Comparison of ENCODE assay signal across 8 cellular contexts in genomic region chr1:2199042-2199810, GRCh38. TPM values are rescaled to one million over a fixed set of nuclear protein-coding genes. Genes with fewer than 3 reads are reported as not detected.
A peak's percentile ranks its signal among the peaks of the same experiment; 100 is the strongest.
DNase-seq lines count a peak whose midpoint lies in the region; ATAC-seq, FAIRE-seq and TF ChIP-seq lines count a peak whose summit lies in the region.

No MANE protein-coding gene starts in this region.

- H3K4me3 ChIP-seq in SJCRH30, result peak overlapping the region; percentile 30

- H3K9me3 ChIP-seq in SJCRH30 (replicated peaks), result no peaks in the 10 kb centered on the region

- DNase-seq in D721Med (ENCODE audit: insufficient read length, low spot score) (peak; percentile 83), SJCRH30 (peak; percentile 72 to 80), germinal center (ENCODE audit: low spot score) (peak; percentile 47), occipital lobe (lab: John Stamatoyannopoulos, UW) (peak; percentile 84), substantia nigra (lab: John Stamatoyannopoulos, UW) (peak in 43 of 49 donors; percentile 8 to 87 (median 59))
- peak; percentile 96 for DNase-seq in activated naive CD4-positive, alpha-beta T cell treated with anti-CD3 and anti-CD28 coated beads, Interleukin-2, amount 10 ng/mL, durations not matched to agents 7 days and 5 days

- TF ChIP-seq CTCF in D721Med (IDR thresholded peaks at IDR 0.05; ENCODE audit: insufficient read depth, missing control alignments), result no peak

- CTCF ChIA-PET in activated naive CD4-positive, alpha-beta T cell treated with anti-CD3 and anti-CD28 coated beads, Interleukin-2, amount 10 ng/mL, durations not matched to agents 7 days and 5 days (lab: Charles Lee), result interaction anchor here (0.6 to 7.0 kb wide), 6 partner anchors 30 to 216 kb away, joined by 3 to 217 read pairs (median 4); no protein-coding TSS in a partner anchor

- H3K27me3 Mint-ChIP-seq in activated naive CD4-positive, alpha-beta T cell treated with anti-CD3 and anti-CD28 coated beads, Interleukin-2, amount 10 ng/mL, durations not matched to agents 7 days and 5 days, result no peaks in the 10 kb centered on the region

- H3K4me1 ChIP-seq in SJCRH30, result peaks cover 18% of the 10 kb centered on the region

- peaks cover 7% of the 10 kb centered on the region; the same call in 1 of the 2 replicates for H3K27me3 ChIP-seq in SJCRH30

- H3K27ac ChIP-seq in SJCRH30 (no peak overlapping the region), substantia nigra (ENCODE audit: low read depth, low read length, poor library complexity, severe bottlenecking) (peak overlapping the region; percentile 45)

- peaks cover 34% of the 10 kb centered on the region for H3K4me1 Mint-ChIP-seq in activated naive CD4-positive, alpha-beta T cell treated with anti-CD3 and anti-CD28 coated beads, Interleukin-2, amount 10 ng/mL, durations not matched to agents 7 days and 5 days

- no peaks in the 10 kb centered on the region for H3K9me3 Mint-ChIP-seq in activated naive CD4-positive, alpha-beta T cell treated with anti-CD3 and anti-CD28 coated beads, Interleukin-2, amount 10 ng/mL, durations not matched to agents 7 days and 5 days

- H3K4me3 Mint-ChIP-seq in activated naive CD4-positive, alpha-beta T cell treated with anti-CD3 and anti-CD28 coated beads, Interleukin-2, amount 10 ng/mL, durations not matched to agents 7 days and 5 days, result peak overlapping the region; percentile 81

- H3K36me3 ChIP-seq in SJCRH30, result no peaks in the 10 kb centered on the region

- FAIRE-seq in D721Med (lab: Jason Lieb, UNC), result no peak

- peak; percentile 42 for ATAC-seq in HG02981 (IDR thresholded peaks at IDR 0.05; ENCODE audit: unreplicated experiment)
- no peak for ATAC-seq in HG03159 (IDR thresholded peaks at IDR 0.05; ENCODE audit: unreplicated experiment)

- H3K27ac Mint-ChIP-seq in activated naive CD4-positive, alpha-beta T cell treated with anti-CD3 and anti-CD28 coated beads, Interleukin-2, amount 10 ng/mL, durations not matched to agents 7 days and 5 days, result peak overlapping the region; percentile 83

- H3K36me3 Mint-ChIP-seq in activated naive CD4-positive, alpha-beta T cell treated with anti-CD3 and anti-CD28 coated beads, Interleukin-2, amount 10 ng/mL, durations not matched to agents 7 days and 5 days, result no peaks in the 10 kb centered on the region

RNA-seq across cellular contexts. Expression of gene FAAP20, which starts 4.7 kb away (rescaled TPM):
- 58.0 and 61.7 TPM in 2 replicates for total RNA-seq in SJCRH30 (2014; rRNA removed; shearing (Covaris generic))
- 20.3 TPM for total RNA-seq in occipital lobe

RNA-seq across cellular contexts. Expression of gene SKI, which starts 28.9 kb away (rescaled TPM):
- total RNA-seq in SJCRH30 (2014; rRNA removed; shearing (Covaris generic)), result 12.8 and 13.1 TPM in 2 replicates
- total RNA-seq in occipital lobe, result 19.3 TPM
